In genomic region chr2:112593761-112594160, GRCh38 we compare ENCODE assay signal across 18 cellular contexts. TPM values are rescaled to one million over a fixed set of nuclear protein-coding genes. Genes with fewer than 3 reads are reported as not detected.
DNase-seq lines count a peak whose midpoint lies in the region; ATAC-seq, FAIRE-seq and TF ChIP-seq lines count a peak whose summit lies in the region.
"Had no signal": no experiment of that assay in that cellular context is flagged by ENCODE, and none has a peak within 500 bp of the region (broad histone marks: within the 10 kb centered on the region; RNA-seq: fewer than 3 reads in every experiment).

No MANE protein-coding gene starts in this region.

- no peak for TF ChIP-seq RAD21 in K562 (CRISPR knock-in tag; conservative IDR thresholded peaks at IDR 0.05 in 1 of 2, IDR thresholded peaks at IDR 0.05 in 1 of 2)

- no peak for TF ChIP-seq EP300 in K562 (IDR thresholded peaks at IDR 0.05; ENCODE audit: low read length)

- peaks cover 5% of the 10 kb centered on the region for H3K36me3 Mint-ChIP-seq in osteocyte (ENCODE audit: unreplicated experiment)
- H3K36me3 Mint-ChIP-seq in activated naive CD4-positive, alpha-beta T cell treated with anti-CD3 and anti-CD28 coated beads for 36 hours (ENCODE audit: low read depth), result peaks cover 8% of the 10 kb centered on the region

- no peak overlapping the region for H3K27ac ChIP-seq in K562 (ENCODE audit: extremely low read depth, low read depth, low read length)

- intact Hi-C loops in K562 (cut with micrococcal nuclease), result no loop called here
- intact Hi-C loops in activated naive CD4-positive, alpha-beta T cell treated with anti-CD3 and anti-CD28 coated beads for 36 hours (cut with micrococcal nuclease), result no loop called here

- H3K9me1 ChIP-seq in K562 (ENCODE audit: control insufficient read depth, insufficient read depth, low read length), result no peaks in the 10 kb centered on the region

- TF ChIP-seq CTCF in K562 (IDR thresholded peaks at IDR 0.05 in 2 of 3, conservative IDR thresholded peaks at IDR 0.05 in 1 of 3; ENCODE audit: insufficient read depth in 2 of 3, low read depth in 1 of 3, low read length in 3 of 3), result no peak
- TF ChIP-seq CTCF in osteocyte (IDR thresholded peaks at IDR 0.05), result no peak

- 60% methylated on average over 3 of the region's 3 CpGs for WGBS in K562 (ENCODE audit: insufficient coverage, low coverage, missing lambda C conversion rate)

- CTCF ChIA-PET in K562 (lab: Yijun Ruan, JAX; ENCODE audit: low intra/inter-chr PET ratio), result no interaction called here
- CTCF ChIA-PET in activated naive CD4-positive, alpha-beta T cell treated with anti-CD3 and anti-CD28 coated beads for 36 hours (lab: Charles Lee), result interaction anchor here (1.7 kb wide), 1 partner anchor 131 kb away, joined by 4 read pairs; no protein-coding TSS in a partner anchor

- H3K9me3 ChIP-seq in K562 (replicated peaks; ENCODE audit: control insufficient read depth, insufficient read depth, low read depth, low read length), result no peaks in the 10 kb centered on the region

- H3K4me3 ChIP-seq in K562, result no peak overlapping the region

- no peak overlapping the region for H2AFZ ChIP-seq in K562 (ENCODE audit: low read depth, low read length)

- peaks cover 2% of the 10 kb centered on the region; the same call in 1 of the 3 replicates for H3K36me3 ChIP-seq in K562 (ENCODE audit: control insufficient read depth, insufficient read depth, low read length)

- H3K79me2 ChIP-seq in K562 (ENCODE audit: control insufficient read depth, insufficient read depth, low read length), result no peaks in the 10 kb centered on the region

- FAIRE-seq in K562 (lab: Jason Lieb, UNC), result no peak
- FAIRE-seq: GM12892, HepG2, HTR-8/SVneo had no signal

- TSS peak; percentile 22 for BruUV-seq in K562 (replicated peaks; lab: Mats Ljungman, UMichigan)

- no peak overlapping the region for H3K9ac ChIP-seq in K562 (ENCODE audit: insufficient read depth in 1 of 2, low read depth in 2 of 2, low read length in 2 of 2)

- no peak for ATAC-seq in K562
- no peak for ATAC-seq in GM21390 (IDR thresholded peaks at IDR 0.05; ENCODE audit: unreplicated experiment)
- ATAC-seq: CD8-positive, alpha-beta T cell; HepG2 had no signal

- no peaks in the 10 kb centered on the region; a peak in 1 of 5 replicates for H3K4me1 ChIP-seq in K562 (replicated peaks in 1 of 2; ENCODE audit: control insufficient read depth in 2 of 2, insufficient read depth in 2 of 2, low read length in 2 of 2)

- in situ Hi-C loops in K562 (cut with MboI), result no loop called here

- no peak for TF ChIP-seq POLR2A in K562 (conservative IDR thresholded peaks at IDR 0.05)

- peak overlapping the region; percentile 9 for H3K27ac Mint-ChIP-seq in osteocyte (ENCODE audit: unreplicated experiment)
- H3K27ac Mint-ChIP-seq in activated naive CD4-positive, alpha-beta T cell treated with anti-CD3 and anti-CD28 coated beads for 36 hours, result no peak overlapping the region
- H3K27ac Mint-ChIP-seq: CD14-positive monocyte; CD8-positive, alpha-beta T cell; H9; HFFc6 had no signal

- H3K9me3 Mint-ChIP-seq in osteocyte (ENCODE audit: unreplicated experiment), result no peaks in the 10 kb centered on the region
- no peaks in the 10 kb centered on the region for H3K9me3 Mint-ChIP-seq in activated naive CD4-positive, alpha-beta T cell treated with anti-CD3 and anti-CD28 coated beads for 36 hours
- H3K9me3 Mint-ChIP-seq: CD8-positive, alpha-beta T cell had no signal

- H3K4me3 Mint-ChIP-seq in osteocyte (ENCODE audit: unreplicated experiment), result no peak overlapping the region
- no peak overlapping the region for H3K4me3 Mint-ChIP-seq in activated naive CD4-positive, alpha-beta T cell treated with anti-CD3 and anti-CD28 coated beads for 36 hours
- H3K4me3 Mint-ChIP-seq: CD14-positive monocyte; CD8-positive, alpha-beta T cell; H9; HFFc6 had no signal

- no peaks in the 10 kb centered on the region for H3K27me3 Mint-ChIP-seq in osteocyte (ENCODE audit: unreplicated experiment)
- H3K27me3 Mint-ChIP-seq in activated naive CD4-positive, alpha-beta T cell treated with anti-CD3 and anti-CD28 coated beads for 36 hours (ENCODE audit: low read depth), result no peaks in the 10 kb centered on the region

- no peak overlapping the region for H3K4me2 ChIP-seq in K562 (ENCODE audit: insufficient read depth, low read length)

- POLR2A ChIA-PET in K562 (lab: Yijun Ruan, JAX), result interaction anchor here (1.0 to 1.2 kb wide), 2 partner anchors 8 to 65 kb away, joined by 4 read pairs; no protein-coding TSS in a partner anchor

- no peaks in the 10 kb centered on the region for H3K27me3 ChIP-seq in K562 (ENCODE audit: control insufficient read depth in 2 of 2, insufficient read depth in 2 of 2, low read length in 2 of 2)

- H3K4me1 Mint-ChIP-seq in osteocyte (ENCODE audit: unreplicated experiment), result no peaks in the 10 kb centered on the region
- H3K4me1 Mint-ChIP-seq in activated naive CD4-positive, alpha-beta T cell treated with anti-CD3 and anti-CD28 coated beads for 36 hours (ENCODE audit: low read depth), result no peaks in the 10 kb centered on the region

- H4K20me1 ChIP-seq in K562 (replicated peaks; ENCODE audit: control insufficient read depth, insufficient read depth, low read length), result no peaks in the 10 kb centered on the region

- peak; percentile 55 for DNase-seq in D341Med (ENCODE audit: low spot score)
- peak; percentile 77 to 88 for DNase-seq in NCI-H524 (lab: John Stamatoyannopoulos, UW)
- DNase-seq in K562 (ENCODE audit: extremely low read depth in 1 of 4, low spot score in 3 of 4), result no peak
- no peak for DNase-seq in osteocyte (ENCODE audit: extremely low spot score, unreplicated experiment)
- DNase-seq in activated naive CD4-positive, alpha-beta T cell treated with anti-CD3 and anti-CD28 coated beads for 36 hours, result no peak
- DNase-seq: CD8-positive, alpha-beta T cell; COR-L47; DMS153; DND-41; GDM1; GOT3; H9; HFFc6 had no signal

RNA-seq across cellular contexts. Expression of gene CHCHD5, which starts 9.4 kb away (rescaled TPM):
- 7.9 and 16.5 TPM in 2 replicates for total RNA-seq in K562 (2011; cell fraction: chromatin; rRNA removed; ENCODE audit: low replicate concordance)
- 11.1 and 12.7 TPM in 2 replicates for total RNA-seq in K562 (2011; cell fraction: nucleolus; rRNA removed)
- total RNA-seq in K562 (2011; cell fraction: nucleoplasm; rRNA removed), result 13.7 and 16.6 TPM in 2 replicates
- total RNA-seq in K562 (2014; rRNA removed) (33.4 and 61.2 TPM in 2 replicates), K562 (2014; rRNA removed; fragmentation: Illumina TruSeq; extraction: Trizol) (5.7 and 7.4 TPM in 2 replicates), K562 (2015; rRNA removed; fragmentation: Illumina TruSeq; extraction: Trizol) (25.8 and 29.4 TPM in 2 replicates), K562 (2021) (42.9 and 55.3 TPM in 2 replicates), osteocyte (24.7 and 31.4 TPM in 2 replicates)
- polyA plus RNA-seq in K562 (2011; rRNA removed) (16.4 and 21.9 TPM in 2 replicates), K562 (2014; fragmentation: Illumina TruSeq; extraction: Trizol) (21.0 and 45.8 TPM in 2 replicates), K562 (2014; fragmentation: Nextera tagmentation; extraction: Ambion mirVana) (10 to 100 TPM; 56.0 to 79.3 TPM), K562 (2014; rRNA removed) (42.4 and 61.3 TPM in 2 replicates)
- 36.1 and 82.6 TPM in 2 replicates for polyA plus RNA-seq in K562 (2011; cell fraction: cytosol; rRNA removed)
- polyA plus RNA-seq in K562 (2011; cell fraction: nucleus; rRNA removed), result 16.0 and 28.0 TPM in 2 replicates
- 66.1 and 68.6 TPM in 2 replicates for polyA plus RNA-seq in K562 (2012)
- polyA minus RNA-seq in K562 (2011; rRNA and poly(A)+ RNA removed), result 2.9 and 3.0 TPM in 2 replicates
- polyA minus RNA-seq in K562 (2011; cell fraction: cytosol; rRNA and poly(A)+ RNA removed), result 8.4 and 11.6 TPM in 2 replicates
- polyA minus RNA-seq in K562 (2011; cell fraction: nucleus; rRNA and poly(A)+ RNA removed), result 3.5 and 6.0 TPM in 2 replicates
- total RNA-seq in activated naive CD4-positive, alpha-beta T cell treated with anti-CD3 and anti-CD28 coated beads for 36 hours, result 10 to 100 TPM; 40.3 to 43.5 TPM

RNA-seq across cellular contexts. Expression of gene POLR1B, which starts 51.5 kb away (rescaled TPM):
- 74.4 and 133 TPM in 2 replicates for total RNA-seq in K562 (2011; cell fraction: chromatin; rRNA removed; ENCODE audit: low replicate concordance)
- 31.9 and 32.0 TPM in 2 replicates for total RNA-seq in K562 (2011; cell fraction: nucleolus; rRNA removed)
- 44.6 and 47.5 TPM in 2 replicates for total RNA-seq in K562 (2011; cell fraction: nucleoplasm; rRNA removed)
- 21.2 and 27.9 TPM in 2 replicates for total RNA-seq in K562 (2014; rRNA removed)
- 47.9 and 55.1 TPM in 2 replicates for total RNA-seq in K562 (2014; rRNA removed; fragmentation: Illumina TruSeq; extraction: Trizol)
- total RNA-seq in K562 (2015; rRNA removed; fragmentation: Illumina TruSeq; extraction: Trizol), result 42.3 and 46.4 TPM in 2 replicates
- total RNA-seq in K562 (2021), result 53.9 and 60.8 TPM in 2 replicates
- polyA plus RNA-seq in K562 (2011; rRNA removed), result 32.4 and 47.9 TPM in 2 replicates
- 26.7 and 44.0 TPM in 2 replicates for polyA plus RNA-seq in K562 (2011; cell fraction: cytosol; rRNA removed)
- polyA plus RNA-seq in K562 (2011; cell fraction: nucleus; rRNA removed), result 25.3 and 33.6 TPM in 2 replicates
- polyA plus RNA-seq in K562 (2012), result 12.2 and 23.6 TPM in 2 replicates
- 39.6 and 40.2 TPM in 2 replicates for polyA plus RNA-seq in K562 (2014; fragmentation: Illumina TruSeq; extraction: Trizol)
- polyA plus RNA-seq in K562 (2014; fragmentation: Nextera tagmentation; extraction: Ambion mirVana), result 10 to 100 TPM; 19.8 to 38.6 TPM
- 22.8 and 24.7 TPM in 2 replicates for polyA plus RNA-seq in K562 (2014; rRNA removed)
- 112 and 124 TPM in 2 replicates for polyA minus RNA-seq in K562 (2011; rRNA and poly(A)+ RNA removed)
- 40.5 and 66.9 TPM in 2 replicates for polyA minus RNA-seq in K562 (2011; cell fraction: cytosol; rRNA and poly(A)+ RNA removed)
- 23.6 and 37.7 TPM in 2 replicates for polyA minus RNA-seq in K562 (2011; cell fraction: nucleus; rRNA and poly(A)+ RNA removed)
- total RNA-seq in osteocyte, result 17.1 and 21.0 TPM in 2 replicates
- total RNA-seq in activated naive CD4-positive, alpha-beta T cell treated with anti-CD3 and anti-CD28 coated beads for 36 hours, result 10 to 100 TPM; 34.5 to 36.1 TPM

RNA-seq across cellular contexts. Expression of gene SLC20A1, which starts 52.0 kb away (rescaled TPM):
- 495 and 804 TPM in 2 replicates for total RNA-seq in K562 (2011; cell fraction: chromatin; rRNA removed; ENCODE audit: low replicate concordance)
- total RNA-seq in K562 (2011; cell fraction: nucleolus; rRNA removed), result 263 and 289 TPM in 2 replicates
- 478 and 674 TPM in 2 replicates for total RNA-seq in K562 (2011; cell fraction: nucleoplasm; rRNA removed)
- total RNA-seq in K562 (2014; rRNA removed) (64.7 and 66.0 TPM in 2 replicates), K562 (2014; rRNA removed; fragmentation: Illumina TruSeq; extraction: Trizol) (95.1 and 111 TPM in 2 replicates), K562 (2015; rRNA removed; fragmentation: Illumina TruSeq; extraction: Trizol) (66.8 and 68.9 TPM in 2 replicates), K562 (2021) (123 and 136 TPM in 2 replicates), osteocyte (77.6 and 80.4 TPM in 2 replicates)
- polyA plus RNA-seq in K562 (2011; rRNA removed) (101 and 150 TPM in 2 replicates), K562 (2014; fragmentation: Illumina TruSeq; extraction: Trizol) (85.8 and 87.8 TPM in 2 replicates), K562 (2014; fragmentation: Nextera tagmentation; extraction: Ambion mirVana) (10 to 100 TPM; 53.8 to 56.1 TPM), K562 (2014; rRNA removed) (74.7 and 77.3 TPM in 2 replicates)
- 105 and 114 TPM in 2 replicates for polyA plus RNA-seq in K562 (2011; cell fraction: cytosol; rRNA removed)
- polyA plus RNA-seq in K562 (2011; cell fraction: nucleus; rRNA removed), result 166 and 277 TPM in 2 replicates
- 55.6 and 102 TPM in 2 replicates for polyA plus RNA-seq in K562 (2012)
- polyA minus RNA-seq in K562 (2011; rRNA and poly(A)+ RNA removed), result 151 and 243 TPM in 2 replicates
- 79.2 and 124 TPM in 2 replicates for polyA minus RNA-seq in K562 (2011; cell fraction: cytosol; rRNA and poly(A)+ RNA removed)
- 120 and 135 TPM in 2 replicates for polyA minus RNA-seq in K562 (2011; cell fraction: nucleus; rRNA and poly(A)+ RNA removed)
- total RNA-seq in activated naive CD4-positive, alpha-beta T cell treated with anti-CD3 and anti-CD28 coated beads for 36 hours, result 10 to 100 TPM; 73.1 to 73.5 TPM

Comparison
In these comparisons a context has a peak if more than half of its experiments do, and no peak if none do; other contexts are left out.
1. DNase-seq: peak in D341Med (single experiment) and NCI-H524 (2 of 2); none in K562 (0 of 4), osteocyte (single experiment) and activated naive CD4-positive, alpha-beta T cell treated with anti-CD3 and anti-CD28 coated beads for 36 hours (single experiment).